8 cellular contexts compared by ENCODE assay signal in the genomic region with DNA sequence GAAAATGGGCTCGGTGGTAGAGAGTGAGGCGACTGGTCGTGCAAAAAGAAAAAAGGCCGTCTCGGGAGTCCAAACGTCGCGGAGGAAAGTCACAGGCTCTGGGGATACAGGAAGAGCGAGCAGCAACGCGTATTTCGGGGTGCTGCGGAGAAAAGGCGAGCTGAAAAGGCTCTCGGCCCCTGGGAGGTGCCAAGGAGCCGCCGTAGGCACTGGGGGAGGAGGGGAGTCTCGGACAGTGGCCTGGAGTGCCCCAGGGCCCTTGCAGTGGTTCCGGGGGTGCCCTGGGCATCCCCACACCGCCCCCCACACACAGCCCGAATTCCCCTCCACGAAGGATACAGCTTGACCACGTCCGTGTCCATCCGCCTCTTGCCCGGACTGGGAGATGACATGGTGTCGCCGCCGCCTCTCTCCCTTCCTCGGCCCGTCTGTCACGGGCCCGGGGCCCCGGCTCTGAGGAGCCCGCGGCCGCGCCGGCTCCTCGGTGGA. TPM values are rescaled to one million over a fixed set of nuclear protein-coding genes. Genes with fewer than 3 reads are reported as not detected.
A peak's percentile ranks its signal among the peaks of the same experiment; 100 is the strongest.
DNase-seq lines count a peak whose midpoint lies in the region; ATAC-seq and TF ChIP-seq lines count a peak whose summit lies in the region.

No MANE protein-coding gene starts in this region.

- 0 out of 2 replicates have a peak, but pooled peaks have one; percentile 20 for TF ChIP-seq CTCF in WERI-Rb-1 (IDR thresholded peaks at IDR 0.05; ENCODE audit: low read depth, low read length)

- no peak overlapping the region for H4K5ac ChIP-seq in mesendoderm (ENCODE audit: low read length)

- H3K36me3 ChIP-seq in WERI-Rb-1 (no peaks in the 10 kb centered on the region), mesendoderm (ENCODE audit: control insufficient read depth, insufficient read depth, low read length) (no peaks in the 10 kb centered on the region)

- H3K79me1 ChIP-seq in mesendoderm (ENCODE audit: low read length), result peaks cover 2% of the 10 kb centered on the region

- H3K4me1 Mint-ChIP-seq in effector memory CD8-positive, alpha-beta T cell (ENCODE audit: low read depth in 2 of 2), result peaks cover 9 to 17% of the 10 kb centered on the region in 2 donors

- H2BK5ac ChIP-seq in mesendoderm (ENCODE audit: low read length), result no peak overlapping the region

- no peaks in the 10 kb centered on the region for H3K27me3 ChIP-seq in WERI-Rb-1 (ENCODE audit: insufficient read depth, low read depth, severe bottlenecking)
- no peaks in the 10 kb centered on the region for H3K27me3 ChIP-seq in mesendoderm (ENCODE audit: insufficient read depth, low read length, poor library complexity)

- no peak overlapping the region for H2BK15ac ChIP-seq in mesendoderm (replicated peaks; ENCODE audit: low read depth)

- H3K27ac Mint-ChIP-seq in effector memory CD8-positive, alpha-beta T cell, result no peak overlapping the region

- H3K4me2 ChIP-seq in mesendoderm (ENCODE audit: low read length), result peak overlapping the region; percentile 84

- peaks cover 12% of the 10 kb centered on the region for H3K36me3 Mint-ChIP-seq in effector memory CD8-positive, alpha-beta T cell (ENCODE audit: insufficient read depth)

- H3K27me3 Mint-ChIP-seq in effector memory CD8-positive, alpha-beta T cell, result no peaks in the 10 kb centered on the region

- H3K18ac ChIP-seq in mesendoderm (ENCODE audit: low read length), result peak overlapping the region; percentile 91

- no peak overlapping the region for H2AK5ac ChIP-seq in mesendoderm (ENCODE audit: low read length)

- H3K79me2 ChIP-seq in mesendoderm (ENCODE audit: control insufficient read depth, insufficient read depth, low read length), result peaks cover 31% of the 10 kb centered on the region

- peak overlapping the region; percentile 84 for H3K27ac ChIP-seq in WERI-Rb-1
- H3K27ac ChIP-seq in mesendoderm (ENCODE audit: low read depth, low read length), result peak overlapping the region; percentile 90
- H3K27ac ChIP-seq in substantia nigra (ENCODE audit: low read depth, low read length, poor library complexity, severe bottlenecking), result peak overlapping the region; percentile 86

- H2BK120ac ChIP-seq in mesendoderm (ENCODE audit: low read depth, low read length), result peak overlapping the region; percentile 18

- no peak overlapping the region for H4K8ac ChIP-seq in mesendoderm (ENCODE audit: low read depth, low read length)

- H3K4ac ChIP-seq in mesendoderm (ENCODE audit: low read depth, low read length), result no peak overlapping the region

- H3K4me3 ChIP-seq in WERI-Rb-1 (ENCODE audit: low read depth, low read length) (peak overlapping the region; percentile 77), mesendoderm (ENCODE audit: low read length) (peak overlapping the region; percentile 94)

- peak overlapping the region; percentile 1 for H3K23ac ChIP-seq in mesendoderm (ENCODE audit: low read length)

- peak overlapping the region; percentile 84 for H3K9ac ChIP-seq in mesendoderm (ENCODE audit: low read length)

- peak; percentile 13 for ATAC-seq in GM19467 (IDR thresholded peaks at IDR 0.05; ENCODE audit: unreplicated experiment)
- ATAC-seq in HG03558 (IDR thresholded peaks at IDR 0.05; ENCODE audit: extremely low read depth, unreplicated experiment), result peak; percentile 4
- ATAC-seq in effector memory CD8-positive, alpha-beta T cell (replicated peaks), result peak; percentile 12

- no peaks in the 10 kb centered on the region for H3K9me3 Mint-ChIP-seq in effector memory CD8-positive, alpha-beta T cell

- peak; percentile 41 for DNase-seq in COLO829 (ENCODE audit: low spot score)
- peak; percentile 40 for DNase-seq in WERI-Rb-1
- peak in 2 of 3 experiments; percentile 10 to 31 for DNase-seq in effector memory CD8-positive, alpha-beta T cell
- peak; percentile 42 for DNase-seq in mesendoderm
- peak in 46 of 49 donors; percentile 6 to 81 (median 49) for DNase-seq in substantia nigra (lab: John Stamatoyannopoulos, UW)
- DNase-seq in NOMO-1 treated with dmso at 0.1 percent for 144 hours (lab: John Stamatoyannopoulos, UW; ENCODE audit: unreplicated experiment), result no peak

- peaks cover 4% of the 10 kb centered on the region for H3K4me1 ChIP-seq in mesendoderm (ENCODE audit: control insufficient read depth, low read depth, low read length)

- H3K9me3 ChIP-seq in WERI-Rb-1 (ENCODE audit: severe bottlenecking), result no peaks in the 10 kb centered on the region

- no peak overlapping the region for H3K4me3 Mint-ChIP-seq in effector memory CD8-positive, alpha-beta T cell

- H3K56ac ChIP-seq in mesendoderm (ENCODE audit: low read length), result peak overlapping the region; percentile 91

- no CpG with 5 or more reads among the region's 40 CpGs for WGBS in mesendoderm (ENCODE audit: extremely low coverage, insufficient coverage, low lambda C conversion rate)

RNA-seq across cellular contexts. Expression of a gene that starts 0.6 kb away (rescaled TPM):
- polyA plus RNA-seq in mesendoderm (2013, experiment 1 of 2), result 54.7 TPM
- polyA plus RNA-seq in mesendoderm (2013, experiment 2 of 2), result 53.1 TPM
